21 cellular contexts compared by ENCODE assay signal in genomic region chr9:36900136-36900855, GRCh38.
"Had no signal": no experiment of that assay in that cellular context is flagged by ENCODE, and none has a peak within 500 bp of the region (broad histone marks: within the 10 kb centered on the region; RNA-seq: fewer than 3 reads in every experiment).

No MANE protein-coding gene starts in this region.

- H3K9me3 Mint-ChIP-seq: activated CD4-positive, alpha-beta T cell treated with anti-CD3 and anti-CD28 coated beads, Interleukin-2, amount 10 ng/mL, durations not matched to agents 24 days and 14 days; activated CD8-positive, alpha-beta T cell treated with anti-CD3 and anti-CD28 coated beads for 36 hours; activated naive CD4-positive, alpha-beta T cell treated with anti-CD3 and anti-CD28 coated beads, Interleukin-2, amount 50 U/mL, for 72 hours; activated T-cell treated with anti-CD3 and anti-CD28 coated beads, Interleukin-2, amount 50 U/mL, for 72 hours; nephron had no signal

- H3K36me3 Mint-ChIP-seq: activated naive CD4-positive, alpha-beta T cell treated with anti-CD3 and anti-CD28 coated beads, Interleukin-2, amount 50 U/mL, for 72 hours had no signal

- ATAC-seq: activated CD8-positive, alpha-beta T cell treated with anti-CD3 and anti-CD28 coated beads for 36 hours; activated naive CD4-positive, alpha-beta T cell treated with anti-CD3 and anti-CD28 coated beads, Interleukin-2, amount 50 U/mL, for 72 hours; activated T-cell treated with anti-CD3 and anti-CD28 coated beads, Interleukin-2, amount 50 U/mL, for 72 hours; esophagus mucosa; gastrocnemius medialis; left ventricle myocardium superior had no signal

- H3K4me3 Mint-ChIP-seq: activated CD4-positive, alpha-beta T cell treated with anti-CD3 and anti-CD28 coated beads, Interleukin-2, amount 10 ng/mL, durations not matched to agents 24 days and 14 days; activated CD8-positive, alpha-beta T cell treated with anti-CD3 and anti-CD28 coated beads for 36 hours; activated T-cell treated with anti-CD3 and anti-CD28 coated beads, Interleukin-2, amount 50 U/mL, for 72 hours had no signal

- FAIRE-seq: astrocyte had no signal

- H3K4me1 ChIP-seq: breast epithelium, gastrocnemius medialis, stomach had no signal

- H3K4me3 ChIP-seq: adrenal gland, breast epithelium, gastrocnemius medialis, stomach had no signal

- H3K9me3 ChIP-seq: adrenal gland, breast epithelium, gastrocnemius medialis, stomach had no signal

- DNase-seq: activated CD4-positive, alpha-beta T cell treated with anti-CD3 and anti-CD28 coated beads, Interleukin-2, amount 10 ng/mL, durations not matched to agents 24 days and 14 days; activated CD8-positive, alpha-beta T cell treated with anti-CD3 and anti-CD28 coated beads for 36 hours; activated effector memory CD4-positive, alpha-beta T cell treated with anti-CD3 and anti-CD28 coated beads, Interleukin-2, amount 50 U/mL, for 16 hours; activated T-cell treated with anti-CD3 and anti-CD28 coated beads, Interleukin-2, amount 50 U/mL, for 72 hours; adrenal gland; cortex of kidney; effector CD4-positive, alpha-beta T cell; gastrocnemius medialis; left ventricle myocardium superior; mesendoderm; occipital lobe; stimulated activated CD4-positive, alpha-beta T cell treated with anti-CD3 and anti-CD28 coated beads, Interleukin-2, amount 100 ng/mL, for 24 hours; stomach; T-helper 1 cell; T-helper 9 cell; trophoblast cell had no signal

- H3K27ac ChIP-seq: adrenal gland, breast epithelium, gastrocnemius medialis, stomach had no signal

- H3K27ac Mint-ChIP-seq: activated CD4-positive, alpha-beta T cell treated with anti-CD3 and anti-CD28 coated beads, Interleukin-2, amount 10 ng/mL, durations not matched to agents 24 days and 14 days; activated CD8-positive, alpha-beta T cell treated with anti-CD3 and anti-CD28 coated beads for 36 hours; activated T-cell treated with anti-CD3 and anti-CD28 coated beads, Interleukin-2, amount 50 U/mL, for 72 hours had no signal

- H3K27me3 ChIP-seq: adrenal gland, breast epithelium, gastrocnemius medialis had no signal

- H3K36me3 ChIP-seq: adrenal gland, breast epithelium, gastrocnemius medialis, stomach had no signal
